ENCODE assay signal across 14 cellular contexts in genomic region chr1:51644533-51645197, GRCh38. TPM values are rescaled to one million over a fixed set of nuclear protein-coding genes. Genes with fewer than 3 reads are reported as not detected.
DNase-seq lines count a peak whose midpoint lies in the region; ATAC-seq and TF ChIP-seq lines count a peak whose summit lies in the region.
"Had no signal": no experiment of that assay in that cellular context is flagged by ENCODE, and none has a peak within 500 bp of the region (broad histone marks: within the 10 kb centered on the region; RNA-seq: fewer than 3 reads in every experiment).

No MANE protein-coding gene starts in this region.

- H3K36me3 Mint-ChIP-seq in activated CD8-positive, alpha-beta T cell treated with anti-CD3 and anti-CD28 coated beads, Interleukin-2, amount 10 ng/mL, durations not matched to agents 7 days and 5 days (ENCODE audit: low read depth): no peaks in the 10 kb centered on the region

- no peaks in the 10 kb centered on the region for H3K9me3 Mint-ChIP-seq in activated CD8-positive, alpha-beta T cell treated with anti-CD3 and anti-CD28 coated beads, Interleukin-2, amount 10 ng/mL, durations not matched to agents 7 days and 5 days (ENCODE audit: insufficient read depth)

- no peak overlapping the region for H3K4me3 Mint-ChIP-seq in activated CD8-positive, alpha-beta T cell treated with anti-CD3 and anti-CD28 coated beads, Interleukin-2, amount 10 ng/mL, durations not matched to agents 7 days and 5 days
- H3K4me3 Mint-ChIP-seq: activated T-cell treated with anti-CD3 and anti-CD28 coated beads, Interleukin-2, amount 50 U/mL, for 72 hours; CD8-positive, alpha-beta memory T cell had no signal

- no peaks in the 10 kb centered on the region for H3K4me1 Mint-ChIP-seq in activated CD8-positive, alpha-beta T cell treated with anti-CD3 and anti-CD28 coated beads, Interleukin-2, amount 10 ng/mL, durations not matched to agents 7 days and 5 days (ENCODE audit: low read depth)

- H3K27me3 ChIP-seq in PC-9 (ENCODE audit: insufficient read depth, low read depth) (no peaks in the 10 kb centered on the region), osteoblast (ENCODE audit: insufficient read depth, low read length) (no peaks in the 10 kb centered on the region)

- TF ChIP-seq CTCF in PC-9 (conservative IDR thresholded peaks at IDR 0.05): no peak
- TF ChIP-seq CTCF in osteoblast (IDR thresholded peaks at IDR 0.05; ENCODE audit: extremely low read depth, low read depth, low read length): no peak

- H3K9me2 ChIP-seq in PC-9 (ENCODE audit: insufficient read depth): no peaks in the 10 kb centered on the region

- H3K27ac Mint-ChIP-seq in activated CD8-positive, alpha-beta T cell treated with anti-CD3 and anti-CD28 coated beads, Interleukin-2, amount 10 ng/mL, durations not matched to agents 7 days and 5 days: no peak overlapping the region
- H3K27ac Mint-ChIP-seq: activated T-cell treated with anti-CD3 and anti-CD28 coated beads, Interleukin-2, amount 50 U/mL, for 72 hours; CD8-positive, alpha-beta memory T cell had no signal

- H3K9me3 ChIP-seq in PC-9 (ENCODE audit: insufficient read depth, low read depth) (no peaks in the 10 kb centered on the region), osteoblast (ENCODE audit: low read depth, low read length) (no peaks in the 10 kb centered on the region)
- H3K9me3 ChIP-seq: HAP-1 had no signal

- POLR2A ChIA-PET in PC-9 (lab: Charles Lee; ENCODE audit: unreplicated experiment): no interaction called here
- POLR2A ChIA-PET in activated CD8-positive, alpha-beta T cell treated with anti-CD3 and anti-CD28 coated beads, Interleukin-2, amount 10 ng/mL, durations not matched to agents 7 days and 5 days (lab: Charles Lee): no interaction called here

- H4K20me1 ChIP-seq in PC-9 (ENCODE audit: insufficient read depth) (no peaks in the 10 kb centered on the region), osteoblast (ENCODE audit: insufficient read depth, low read length) (no peaks in the 10 kb centered on the region)

- peaks cover 41% of the 10 kb centered on the region for H3F3A ChIP-seq in PC-9 (ENCODE audit: insufficient read depth, low read depth)

- no peaks in the 10 kb centered on the region for H3K27me3 Mint-ChIP-seq in activated CD8-positive, alpha-beta T cell treated with anti-CD3 and anti-CD28 coated beads, Interleukin-2, amount 10 ng/mL, durations not matched to agents 7 days and 5 days (ENCODE audit: low read depth)
- H3K27me3 Mint-ChIP-seq: CD8-positive, alpha-beta memory T cell had no signal

- CTCF ChIA-PET in PC-9 (lab: Charles Lee): no interaction called here
- CTCF ChIA-PET in activated CD8-positive, alpha-beta T cell treated with anti-CD3 and anti-CD28 coated beads, Interleukin-2, amount 10 ng/mL, durations not matched to agents 7 days and 5 days (lab: Charles Lee): no interaction called here

- H3K36me3 ChIP-seq in PC-9 (ENCODE audit: low read depth) (peaks cover 11% of the 10 kb centered on the region), osteoblast (ENCODE audit: insufficient read depth, low read length) (no peaks in the 10 kb centered on the region)
- H3K36me3 ChIP-seq: HAP-1 had no signal

- H3K4me2 ChIP-seq in PC-9: no peak overlapping the region
- peak overlapping the region; percentile 67 for H3K4me2 ChIP-seq in osteoblast (ENCODE audit: insufficient read depth, low read length)

- DNase-seq in Daoy (ENCODE audit: low read depth): peak; percentile 85
- peak in 1 of 2 experiments; percentile 40 for DNase-seq in PC-9
- no peak for DNase-seq in epithelial cell of prostate (ENCODE audit: low read depth, low spot score)
- DNase-seq in osteoblast (ENCODE audit: insufficient read length, low spot score, missing footprints): peak; percentile 45
- no peak for DNase-seq in activated CD8-positive, alpha-beta T cell treated with anti-CD3 and anti-CD28 coated beads, Interleukin-2, amount 10 ng/mL, durations not matched to agents 7 days and 5 days
- no peak for DNase-seq in RPMI8226
- DNase-seq: activated T-cell treated with anti-CD3 and anti-CD28 coated beads, Interleukin-2, amount 50 U/mL, for 72 hours; CD8-positive, alpha-beta memory T cell; effector memory CD4-positive, alpha-beta T cell had no signal

- H3K4me1 ChIP-seq in PC-9 (replicated peaks; ENCODE audit: insufficient read depth) (peaks cover 53% of the 10 kb centered on the region), osteoblast (ENCODE audit: insufficient read depth, low read length) (peaks cover 52% of the 10 kb centered on the region)

- H3K27ac ChIP-seq in PC-9 (0 out of 2 replicates have a peak overlapping the region, but pooled peaks have one; percentile 8), epithelial cell of prostate (peak overlapping the region; percentile 54), osteoblast (ENCODE audit: low read depth, low read length) (peak overlapping the region; percentile 72)

- H3K79me2 ChIP-seq in PC-9 (ENCODE audit: low read depth) (peaks cover 95% of the 10 kb centered on the region), osteoblast (ENCODE audit: insufficient read depth, low read length) (peaks cover 63% of the 10 kb centered on the region)

- intact Hi-C loops in PC-9 (cut with micrococcal nuclease; ENCODE audit: unreplicated experiment): no loop called here

- BruUV-seq in PC-9 (replicated peaks; lab: Mats Ljungman, UMichigan): no TSS peak

- ATAC-seq in HG03108 (IDR thresholded peaks at IDR 0.05; ENCODE audit: unreplicated experiment) (no peak), HG02840 (IDR thresholded peaks at IDR 0.05; ENCODE audit: low FRiP score, unreplicated experiment) (no peak)
- ATAC-seq in activated CD8-positive, alpha-beta T cell treated with anti-CD3 and anti-CD28 coated beads, Interleukin-2, amount 10 ng/mL, durations not matched to agents 7 days and 5 days: no peak
- ATAC-seq: activated T-cell treated with anti-CD3 and anti-CD28 coated beads, Interleukin-2, amount 50 U/mL, for 72 hours; HepG2 had no signal

- H3K4me3 ChIP-seq in PC-9 (no peak overlapping the region), osteoblast (ENCODE audit: insufficient read depth, low read length) (peak overlapping the region; percentile 13)
- H3K4me3 ChIP-seq: HAP-1, lung had no signal

- H2AFZ ChIP-seq in PC-9 (no peak overlapping the region), osteoblast (ENCODE audit: low read length) (no peak overlapping the region)

RNA-seq across cellular contexts. Expression of gene OSBPL9, which starts 27.8 kb away (rescaled TPM):
- total RNA-seq in Daoy (2014; rRNA removed; shearing (Covaris generic)): 42.2 and 47.7 TPM in 2 replicates
- total RNA-seq in PC-9 (2021) (149 and 188 TPM in 2 replicates), osteoblast (87.9 and 96.4 TPM in 2 replicates)
- total RNA-seq in activated CD8-positive, alpha-beta T cell treated with anti-CD3 and anti-CD28 coated beads, Interleukin-2, amount 10 ng/mL, durations not matched to agents 7 days and 5 days: 10 to 100 TPM; 43.3 to 45.8 TPM

Comparison
In these comparisons a context has a peak if more than half of its experiments do, and no peak if none do; other contexts are left out.
1. DNase-seq: peak in Daoy (single experiment) and osteoblast (single experiment); none in epithelial cell of prostate (single experiment), activated CD8-positive, alpha-beta T cell treated with anti-CD3 and anti-CD28 coated beads, Interleukin-2, amount 10 ng/mL, durations not matched to agents 7 days and 5 days (single experiment) and RPMI8226 (single experiment).
2. H3K27ac ChIP-seq: peak in every context shown above with its lines; median percentile 72 in osteoblast; 54 in epithelial cell of prostate; 8 in PC-9.